ENCODE assay signal across 8 cellular contexts in genomic region chr5:77087484-77088291, GRCh38. TPM values are rescaled to one million over a fixed set of nuclear protein-coding genes. Genes with fewer than 3 reads are reported as not detected.
DNase-seq lines count a peak whose midpoint lies in the region; ATAC-seq and TF ChIP-seq lines count a peak whose summit lies in the region.

No MANE protein-coding gene starts in this region.

- DNase-seq in AG10803 (ENCODE audit: low read depth) (no peak), GM23338 (ENCODE audit: low spot score) (peak; percentile 28), foreskin melanocyte (peak; percentile 64), GM10266 (ENCODE audit: extremely low spot score) (no peak), GM10248 (ENCODE audit: extremely low spot score) (no peak)

- H3K4me1 Mint-ChIP-seq in GM23338 = peaks cover 22% of the 10 kb centered on the region

- peaks cover 14% of the 10 kb centered on the region for H3K27me3 Mint-ChIP-seq in GM23338 (ENCODE audit: insufficient read depth, low read depth, poor library complexity)

- POLR2A ChIA-PET in GM10248 (lab: Yijun Ruan, JAX) = no interaction called here

- CTCF ChIA-PET in GM10248 (lab: Yijun Ruan, JAX) = interaction anchor here (0.6 to 4.7 kb wide), 3 partner anchors 10 to 406 kb away, joined by 3 to 51 read pairs (median 4); partner anchors contain the start of gene WDR41

- peak overlapping the region; percentile 76 for H3K4me2 ChIP-seq in GM23338

- peaks cover 12% of the 10 kb centered on the region for H3K4me1 ChIP-seq in GM23338 (ENCODE audit: insufficient read depth)
- peaks cover 15% of the 10 kb centered on the region for H3K4me1 ChIP-seq in neuron (ENCODE audit: insufficient read depth, low read length)

- H3K36me3 ChIP-seq in GM23338 (ENCODE audit: insufficient read depth) = 0 out of 2 replicates have a peak, but pooled peaks cover 3% of the 10 kb centered on the region
- peaks cover 4% of the 10 kb centered on the region for H3K36me3 ChIP-seq in neuron (ENCODE audit: insufficient read depth, low read length)

- H3K27ac Mint-ChIP-seq in GM23338 = peak overlapping the region; percentile 99

- peaks cover 4% of the 10 kb centered on the region; the same call in 1 of the 2 replicates for H3K79me2 ChIP-seq in GM23338 (replicated peaks; ENCODE audit: insufficient read depth)

- H3K9me3 Mint-ChIP-seq in GM23338 = peaks cover 14% of the 10 kb centered on the region; the same call in 2 of the 3 replicates

- H2AFZ ChIP-seq in GM23338 (peak overlapping the region; percentile 79; the same call in 1 of the 2 replicates), neuron (ENCODE audit: low read depth, low read length) (peak overlapping the region; percentile 74)

- H3K9me3 ChIP-seq in neuron (ENCODE audit: low read length) = peaks cover 7% of the 10 kb centered on the region

- peak; percentile 25 for ATAC-seq in GM23338
- ATAC-seq in HG02852 (IDR thresholded peaks at IDR 0.05; ENCODE audit: unreplicated experiment) = no peak

- TF ChIP-seq CTCF in AG10803 (conservative IDR thresholded peaks at IDR 0.05; ENCODE audit: low read length) = no peak
- no peak for TF ChIP-seq CTCF in GM23338 (conservative IDR thresholded peaks at IDR 0.05; ENCODE audit: low read depth in 2 of 2)
- no peak for TF ChIP-seq CTCF in WI38 (IDR thresholded peaks at IDR 0.05; ENCODE audit: low read depth, low read length)
- TF ChIP-seq CTCF in GM10266 (IDR thresholded peaks at IDR 0.05; ENCODE audit: control insufficient read depth, insufficient read depth, low read depth, missing control alignments) = no peak
- no peak for TF ChIP-seq CTCF in GM10248 (IDR thresholded peaks at IDR 0.05; ENCODE audit: control extremely low read depth, extremely low read depth, low read depth, missing control alignments)

- no peaks in the 10 kb centered on the region for H3F3A ChIP-seq in GM23338 (replicated peaks; ENCODE audit: low read depth)

- H3K36me3 Mint-ChIP-seq in GM23338 (ENCODE audit: low read depth) = peaks cover 65% of the 10 kb centered on the region

- H3K9me2 ChIP-seq in GM23338 (ENCODE audit: insufficient read depth) = no peaks in the 10 kb centered on the region

- H3K27ac ChIP-seq in GM23338 (ENCODE audit: low read depth) = peak overlapping the region; percentile 52

- H3K27me3 ChIP-seq in GM23338 (ENCODE audit: insufficient read depth) = no peaks in the 10 kb centered on the region
- no peaks in the 10 kb centered on the region for H3K27me3 ChIP-seq in neuron (ENCODE audit: insufficient read depth, low read length)

- H4K20me1 ChIP-seq in GM23338 (replicated peaks; ENCODE audit: insufficient read depth) = no peaks in the 10 kb centered on the region

- H3K4me3 Mint-ChIP-seq in GM23338 = peak overlapping the region; percentile 93

- H3K4me3 ChIP-seq in AG10803 (ENCODE audit: low read length) (peak overlapping the region; percentile 76), GM23338 (peak overlapping the region; percentile 83), WI38 (ENCODE audit: low read depth, low read length) (peak overlapping the region; percentile 76), neuron (ENCODE audit: low read length) (peak overlapping the region; percentile 79)

TF ChIP-seq in GM23338, 12 proteins besides CTCF, POLR2A, EP300 and RAD21:
- TF ChIP-seq EZH2phosphoT487 (IDR thresholded peaks at IDR 0.05; ENCODE audit: unreplicated experiment) (no peak), ETS1 (IDR thresholded peaks at IDR 0.05) (no peak), POLR2AphosphoS5 (IDR thresholded peaks at IDR 0.05; ENCODE audit: low read depth) (no peak), JUNB (IDR thresholded peaks at IDR 0.05; ENCODE audit: unreplicated experiment) (no peak), ZNF331 (CRISPR knock-in tag; IDR thresholded peaks at IDR 0.05; ENCODE audit: low read depth) (no peak), EZH2 (IDR thresholded peaks at IDR 0.05; ENCODE audit: low read depth, unreplicated experiment) (no peak), NANOG (IDR thresholded peaks at IDR 0.05; ENCODE audit: borderline replicate concordance) (no peak), CREB1 (CRISPR knock-in tag; IDR thresholded peaks at IDR 0.05; ENCODE audit: low read depth) (no peak)
- TF ChIP-seq, protein P1, sequence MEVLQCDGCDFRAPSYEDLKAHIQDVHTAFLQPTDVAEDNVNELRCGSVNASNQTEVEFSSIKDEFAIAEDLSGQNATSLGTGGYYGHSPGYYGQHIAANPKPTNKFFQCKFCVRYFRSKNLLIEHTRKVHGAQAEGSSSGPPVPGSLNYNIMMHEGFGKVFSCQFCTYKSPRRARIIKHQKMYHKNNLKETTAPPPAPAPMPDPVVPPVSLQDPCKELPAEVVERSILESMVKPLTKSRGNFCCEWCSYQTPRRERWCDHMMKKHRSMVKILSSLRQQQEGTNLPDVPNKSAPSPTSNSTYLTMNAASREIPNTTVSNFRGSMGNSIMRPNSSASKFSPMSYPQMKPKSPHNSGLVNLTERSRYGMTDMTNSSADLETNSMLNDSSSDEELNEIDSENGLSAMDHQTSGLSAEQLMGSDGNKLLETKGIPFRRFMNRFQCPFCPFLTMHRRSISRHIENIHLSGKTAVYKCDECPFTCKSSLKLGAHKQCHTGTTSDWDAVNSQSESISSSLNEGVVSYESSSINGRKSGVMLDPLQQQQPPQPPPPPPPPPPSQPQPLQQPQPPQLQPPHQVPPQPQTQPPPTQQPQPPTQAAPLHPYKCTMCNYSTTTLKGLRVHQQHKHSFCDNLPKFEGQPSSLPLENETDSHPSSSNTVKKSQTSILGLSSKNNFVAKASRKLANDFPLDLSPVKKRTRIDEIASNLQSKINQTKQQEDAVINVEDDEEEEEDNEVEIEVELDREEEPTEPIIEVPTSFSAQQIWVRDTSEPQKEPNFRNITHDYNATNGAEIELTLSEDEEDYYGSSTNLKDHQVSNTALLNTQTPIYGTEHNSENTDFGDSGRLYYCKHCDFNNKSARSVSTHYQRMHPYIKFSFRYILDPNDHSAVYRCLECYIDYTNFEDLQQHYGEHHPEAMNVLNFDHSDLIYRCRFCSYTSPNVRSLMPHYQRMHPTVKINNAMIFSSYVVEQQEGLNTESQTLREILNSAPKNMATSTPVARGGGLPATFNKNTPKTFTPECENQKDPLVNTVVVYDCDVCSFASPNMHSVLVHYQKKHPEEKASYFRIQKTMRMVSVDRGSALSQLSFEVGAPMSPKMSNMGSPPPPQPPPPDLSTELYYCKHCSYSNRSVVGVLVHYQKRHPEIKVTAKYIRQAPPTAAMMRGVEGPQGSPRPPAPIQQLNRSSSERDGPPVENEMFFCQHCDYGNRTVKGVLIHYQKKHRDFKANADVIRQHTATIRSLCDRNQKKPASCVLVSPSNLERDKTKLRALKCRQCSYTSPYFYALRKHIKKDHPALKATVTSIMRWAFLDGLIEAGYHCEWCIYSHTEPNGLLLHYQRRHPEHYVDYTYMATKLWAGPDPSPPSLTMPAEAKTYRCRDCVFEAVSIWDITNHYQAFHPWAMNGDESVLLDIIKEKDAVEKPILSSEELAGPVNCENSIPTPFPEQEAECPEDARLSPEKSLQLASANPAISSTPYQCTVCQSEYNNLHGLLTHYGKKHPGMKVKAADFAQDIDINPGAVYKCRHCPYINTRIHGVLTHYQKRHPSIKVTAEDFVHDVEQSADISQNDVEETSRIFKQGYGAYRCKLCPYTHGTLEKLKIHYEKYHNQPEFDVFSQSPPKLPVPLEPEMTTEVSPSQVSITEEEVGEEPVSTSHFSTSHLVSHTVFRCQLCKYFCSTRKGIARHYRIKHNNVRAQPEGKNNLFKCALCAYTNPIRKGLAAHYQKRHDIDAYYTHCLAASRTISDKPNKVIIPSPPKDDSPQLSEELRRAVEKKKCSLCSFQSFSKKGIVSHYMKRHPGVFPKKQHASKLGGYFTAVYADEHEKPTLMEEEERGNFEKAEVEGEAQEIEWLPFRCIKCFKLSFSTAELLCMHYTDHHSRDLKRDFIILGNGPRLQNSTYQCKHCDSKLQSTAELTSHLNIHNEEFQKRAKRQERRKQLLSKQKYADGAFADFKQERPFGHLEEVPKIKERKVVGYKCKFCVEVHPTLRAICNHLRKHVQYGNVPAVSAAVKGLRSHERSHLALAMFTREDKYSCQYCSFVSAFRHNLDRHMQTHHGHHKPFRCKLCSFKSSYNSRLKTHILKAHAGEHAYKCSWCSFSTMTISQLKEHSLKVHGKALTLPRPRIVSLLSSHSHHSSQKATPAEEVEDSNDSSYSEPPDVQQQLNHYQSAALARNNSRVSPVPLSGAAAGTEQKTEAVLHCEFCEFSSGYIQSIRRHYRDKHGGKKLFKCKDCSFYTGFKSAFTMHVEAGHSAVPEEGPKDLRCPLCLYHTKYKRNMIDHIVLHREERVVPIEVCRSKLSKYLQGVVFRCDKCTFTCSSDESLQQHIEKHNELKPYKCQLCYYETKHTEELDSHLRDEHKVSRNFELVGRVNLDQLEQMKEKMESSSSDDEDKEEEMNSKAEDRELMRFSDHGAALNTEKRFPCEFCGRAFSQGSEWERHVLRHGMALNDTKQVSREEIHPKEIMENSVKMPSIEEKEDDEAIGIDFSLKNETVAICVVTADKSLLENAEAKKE (CRISPR knock-in tag; IDR thresholded peaks at IDR 0.05) = no peak

RNA-seq across cellular contexts. Expression of gene ZBED3, which starts 0.6 kb away (rescaled TPM):
- total RNA-seq in GM23338 (2014; rRNA removed; shearing (Covaris generic)) = 8.0 and 9.3 TPM in 2 replicates
- polyA plus RNA-seq in GM23338 (2016; fragmentation: Nextera tagmentation; extraction: Ambion mirVana) = 4.2 and 6.4 TPM in 2 replicates

RNA-seq across cellular contexts. Expression of gene AGGF1, which starts 57.5 kb away (rescaled TPM):
- 20.7 and 24.4 TPM in 2 replicates for total RNA-seq in GM23338 (2014; rRNA removed; shearing (Covaris generic))
- polyA plus RNA-seq in GM23338 (2016; fragmentation: Nextera tagmentation; extraction: Ambion mirVana) = 26.3 and 27.5 TPM in 2 replicates

Comparison
In these comparisons a context has a peak if more than half of its experiments do, and no peak if none do; other contexts are left out.
1. DNase-seq: peak in GM23338 (single experiment) and foreskin melanocyte (single experiment); none in AG10803 (single experiment), GM10266 (single experiment) and GM10248 (single experiment).
2. Peak in every context shown above with its lines, with median percentiles within 50 percentile points of each other: H3K4me3 ChIP-seq.